Comparison of ENCODE assay signal across 14 cellular contexts in the genomic region with DNA sequence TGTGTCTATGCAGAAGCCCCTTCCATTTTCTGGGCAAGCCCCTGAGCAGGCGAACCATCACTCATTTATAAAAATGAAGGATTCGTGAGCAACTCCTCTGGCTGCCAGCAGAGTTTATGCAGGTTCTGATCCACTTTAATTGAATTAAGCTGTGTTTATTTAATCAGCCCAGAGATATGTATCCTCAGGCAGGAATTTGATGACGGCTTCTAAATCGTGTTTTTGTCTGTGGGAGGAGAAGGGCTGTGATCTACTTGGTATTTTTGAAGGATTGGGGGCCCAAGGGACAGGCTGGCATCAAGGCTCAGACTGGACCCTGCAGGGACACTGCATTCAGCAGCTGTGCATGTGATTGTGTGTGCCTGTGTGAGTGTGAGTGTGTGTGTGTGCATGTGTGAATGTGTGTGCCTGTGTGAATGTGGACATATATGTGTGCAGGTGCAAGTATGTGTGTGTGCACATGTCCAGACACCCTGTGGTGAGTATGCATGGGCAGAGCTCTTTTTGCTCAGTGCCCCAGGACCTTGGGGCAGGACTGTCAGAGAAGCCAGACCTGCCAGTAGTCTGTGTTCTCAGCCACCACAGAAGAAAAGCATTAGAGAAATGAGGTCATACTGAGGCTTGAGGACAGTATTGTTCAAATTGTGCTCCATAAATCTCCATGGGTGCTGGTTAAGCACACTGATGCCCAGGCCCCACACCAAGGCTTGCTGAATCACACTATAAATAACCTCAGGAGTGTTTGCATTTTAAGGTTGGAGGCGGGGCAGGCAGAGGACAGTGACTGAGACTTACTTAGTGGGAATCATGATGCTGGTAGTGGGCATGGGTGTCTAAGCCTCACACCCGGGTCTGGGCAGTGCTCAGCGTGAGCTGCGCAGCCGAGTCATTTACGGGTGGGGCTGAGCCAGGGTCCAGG.
DNase-seq lines count a peak whose midpoint lies in the region; ATAC-seq and TF ChIP-seq lines count a peak whose summit lies in the region.
"Had no signal": no experiment of that assay in that cellular context is flagged by ENCODE, and none has a peak within 500 bp of the region (broad histone marks: within the 10 kb centered on the region; RNA-seq: fewer than 3 reads in every experiment).

No MANE protein-coding gene starts in this region.

- H3K4me3 ChIP-seq in testis, result no peak overlapping the region
- H3K4me3 ChIP-seq: BLaER1 had no signal

- WGBS in testis, 2 donors, result 69 to 74% methylated on average over 10 of the region's 10 CpGs

- DNase-seq in Right ventricle myocardium inferior (ENCODE audit: missing footprints) (no peak), cardiac septum (ENCODE audit: low spot score) (no peak), Right ventricle myocardium superior (peak; percentile 40), type B pancreatic cell (ENCODE audit: extremely low spot score, unreplicated experiment) (no peak), DMS153 treated with DMSO at 0.1 percent for 48 hours (lab: John Stamatoyannopoulos, UW; ENCODE audit: unreplicated experiment) (no peak), testis (no peak)
- DNase-seq in activated naive CD8-positive, alpha-beta T cell treated with anti-CD3 and anti-CD28 coated beads for 36 hours, result no peak
- DNase-seq: activated CD4-positive, alpha-beta T cell treated with anti-CD3 and anti-CD28 coated beads, Interleukin-2, amount 50 U/mL, for 4 hours; activated gamma-delta T cell; cerebellar nuclear complex; natural killer cell; T-helper 2 cell had no signal

- intact Hi-C loops in Right ventricle myocardium inferior (cut with DNase I), result loop anchor here (5.0 kb wide), 2 partner anchors 44 to 51 kb away; no protein-coding TSS in a partner anchor
- intact Hi-C loops in cardiac septum (cut with DNase I), result no loop called here
- intact Hi-C loops in Right ventricle myocardium superior (cut with DNase I), result no loop called here
- intact Hi-C loops in testis (cut with DNase I; ENCODE audit: low total_unique reads), result no loop called here

- H3K36me3 Mint-ChIP-seq in type B pancreatic cell, result no peaks in the 10 kb centered on the region
- no peaks in the 10 kb centered on the region for H3K36me3 Mint-ChIP-seq in activated naive CD8-positive, alpha-beta T cell treated with anti-CD3 and anti-CD28 coated beads for 36 hours

- TF ChIP-seq CTCF in type B pancreatic cell (conservative IDR thresholded peaks at IDR 0.05), result no peak
- TF ChIP-seq CTCF in testis (IDR thresholded peaks at IDR 0.05), result no peak

- TF ChIP-seq POLR2A in testis (IDR thresholded peaks at IDR 0.05), result no peak

- H3K4me1 Mint-ChIP-seq in type B pancreatic cell (ENCODE audit: unreplicated experiment), result peaks cover 18% of the 10 kb centered on the region
- peaks cover 2% of the 10 kb centered on the region for H3K4me1 Mint-ChIP-seq in activated naive CD8-positive, alpha-beta T cell treated with anti-CD3 and anti-CD28 coated beads for 36 hours
- H3K4me1 Mint-ChIP-seq: natural killer cell had no signal

- H3K27ac ChIP-seq in testis, result no peak overlapping the region
- H3K27ac ChIP-seq: BLaER1 had no signal

- ATAC-seq in Right ventricle myocardium inferior (peak; percentile 71), SK-N-SH treated with all-trans-retinoic acid at 6 μM for 48 hours (peak; percentile 77), Right ventricle myocardium superior (ENCODE audit: poor library complexity) (peak; percentile 78)
- ATAC-seq: natural killer cell had no signal

- H3K27me3 ChIP-seq in testis, result no peaks in the 10 kb centered on the region
- H3K27me3 ChIP-seq: BLaER1 had no signal

- peaks cover 4% of the 10 kb centered on the region for H3K4me1 ChIP-seq in testis

- H3K9me3 Mint-ChIP-seq in type B pancreatic cell, result no peaks in the 10 kb centered on the region
- H3K9me3 Mint-ChIP-seq in activated naive CD8-positive, alpha-beta T cell treated with anti-CD3 and anti-CD28 coated beads for 36 hours, result peaks cover 1% of the 10 kb centered on the region

- peaks cover 9% of the 10 kb centered on the region for H3K27me3 Mint-ChIP-seq in type B pancreatic cell
- H3K27me3 Mint-ChIP-seq in activated naive CD8-positive, alpha-beta T cell treated with anti-CD3 and anti-CD28 coated beads for 36 hours, result peaks cover 8% of the 10 kb centered on the region

- H3K9me3 ChIP-seq in testis, result no peaks in the 10 kb centered on the region

- no peak overlapping the region for H3K4me3 Mint-ChIP-seq in type B pancreatic cell
- no peak overlapping the region for H3K4me3 Mint-ChIP-seq in activated naive CD8-positive, alpha-beta T cell treated with anti-CD3 and anti-CD28 coated beads for 36 hours
- H3K4me3 Mint-ChIP-seq: natural killer cell had no signal

- H3K27ac Mint-ChIP-seq in type B pancreatic cell, result peak overlapping the region; percentile 34
- H3K27ac Mint-ChIP-seq in activated naive CD8-positive, alpha-beta T cell treated with anti-CD3 and anti-CD28 coated beads for 36 hours, result no peak overlapping the region
- H3K27ac Mint-ChIP-seq: natural killer cell had no signal

- H3K36me3 ChIP-seq in testis (ENCODE audit: low read depth, missing control alignments), result no peaks in the 10 kb centered on the region
- H3K36me3 ChIP-seq: BLaER1 had no signal

TF ChIP-seq in SK-N-SH treated with all-trans-retinoic acid at 6 μM for 48 hours, 23 proteins besides CTCF, POLR2A, EP300 and RAD21 (continues in another document):
- TF ChIP-seq PPARA (CRISPR knock-in tag; IDR thresholded peaks at IDR 0.05; ENCODE audit: borderline replicate concordance) (no peak), ESRRG (CRISPR knock-in tag; IDR thresholded peaks at IDR 0.05) (no peak), SNAI2 (CRISPR knock-in tag; IDR thresholded peaks at IDR 0.05) (no peak), TCF4 (CRISPR knock-in tag; IDR thresholded peaks at IDR 0.05; ENCODE audit: borderline replicate concordance) (no peak), ZC3H10 (CRISPR knock-in tag; IDR thresholded peaks at IDR 0.05) (no peak), BACH2 (CRISPR knock-in tag; IDR thresholded peaks at IDR 0.05; ENCODE audit: borderline replicate concordance) (no peak), ZFP3 (CRISPR knock-in tag; IDR thresholded peaks at IDR 0.05) (no peak), ZNF8 (CRISPR knock-in tag; IDR thresholded peaks at IDR 0.05) (no peak), OSR1 (CRISPR knock-in tag; IDR thresholded peaks at IDR 0.05) (no peak), ZNF70 (CRISPR knock-in tag; IDR thresholded peaks at IDR 0.05) (no peak), ISL1 (CRISPR knock-in tag; IDR thresholded peaks at IDR 0.05) (peak; percentile 72), ZNF565 (CRISPR knock-in tag; conservative IDR thresholded peaks at IDR 0.05; ENCODE audit: low read depth) (no peak), TOX (CRISPR knock-in tag; IDR thresholded peaks at IDR 0.05; ENCODE audit: borderline replicate concordance) (no peak)
- TF ChIP-seq, protein P1, sequence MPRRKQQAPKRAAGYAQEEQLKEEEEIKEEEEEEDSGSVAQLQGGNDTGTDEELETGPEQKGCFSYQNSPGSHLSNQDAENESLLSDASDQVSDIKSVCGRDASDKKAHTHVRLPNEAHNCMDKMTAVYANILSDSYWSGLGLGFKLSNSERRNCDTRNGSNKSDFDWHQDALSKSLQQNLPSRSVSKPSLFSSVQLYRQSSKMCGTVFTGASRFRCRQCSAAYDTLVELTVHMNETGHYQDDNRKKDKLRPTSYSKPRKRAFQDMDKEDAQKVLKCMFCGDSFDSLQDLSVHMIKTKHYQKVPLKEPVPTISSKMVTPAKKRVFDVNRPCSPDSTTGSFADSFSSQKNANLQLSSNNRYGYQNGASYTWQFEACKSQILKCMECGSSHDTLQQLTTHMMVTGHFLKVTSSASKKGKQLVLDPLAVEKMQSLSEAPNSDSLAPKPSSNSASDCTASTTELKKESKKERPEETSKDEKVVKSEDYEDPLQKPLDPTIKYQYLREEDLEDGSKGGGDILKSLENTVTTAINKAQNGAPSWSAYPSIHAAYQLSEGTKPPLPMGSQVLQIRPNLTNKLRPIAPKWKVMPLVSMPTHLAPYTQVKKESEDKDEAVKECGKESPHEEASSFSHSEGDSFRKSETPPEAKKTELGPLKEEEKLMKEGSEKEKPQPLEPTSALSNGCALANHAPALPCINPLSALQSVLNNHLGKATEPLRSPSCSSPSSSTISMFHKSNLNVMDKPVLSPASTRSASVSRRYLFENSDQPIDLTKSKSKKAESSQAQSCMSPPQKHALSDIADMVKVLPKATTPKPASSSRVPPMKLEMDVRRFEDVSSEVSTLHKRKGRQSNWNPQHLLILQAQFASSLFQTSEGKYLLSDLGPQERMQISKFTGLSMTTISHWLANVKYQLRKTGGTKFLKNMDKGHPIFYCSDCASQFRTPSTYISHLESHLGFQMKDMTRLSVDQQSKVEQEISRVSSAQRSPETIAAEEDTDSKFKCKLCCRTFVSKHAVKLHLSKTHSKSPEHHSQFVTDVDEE (CRISPR knock-in tag; IDR thresholded peaks at IDR 0.05), result no peak
- TF ChIP-seq, protein P2, sequence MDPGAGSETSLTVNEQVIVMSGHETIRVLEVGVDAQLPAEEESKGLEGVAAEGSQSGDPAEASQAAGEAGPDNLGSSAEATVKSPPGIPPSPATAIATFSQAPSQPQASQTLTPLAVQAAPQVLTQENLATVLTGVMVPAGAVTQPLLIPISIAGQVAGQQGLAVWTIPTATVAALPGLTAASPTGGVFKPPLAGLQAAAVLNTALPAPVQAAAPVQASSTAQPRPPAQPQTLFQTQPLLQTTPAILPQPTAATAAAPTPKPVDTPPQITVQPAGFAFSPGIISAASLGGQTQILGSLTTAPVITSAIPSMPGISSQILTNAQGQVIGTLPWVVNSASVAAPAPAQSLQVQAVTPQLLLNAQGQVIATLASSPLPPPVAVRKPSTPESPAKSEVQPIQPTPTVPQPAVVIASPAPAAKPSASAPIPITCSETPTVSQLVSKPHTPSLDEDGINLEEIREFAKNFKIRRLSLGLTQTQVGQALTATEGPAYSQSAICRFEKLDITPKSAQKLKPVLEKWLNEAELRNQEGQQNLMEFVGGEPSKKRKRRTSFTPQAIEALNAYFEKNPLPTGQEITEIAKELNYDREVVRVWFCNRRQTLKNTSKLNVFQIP (CRISPR knock-in tag; IDR thresholded peaks at IDR 0.05; ENCODE audit: borderline replicate concordance, low read depth), result no peak
